ENCODE assay signal across 8 cellular contexts in the genomic region with DNA sequence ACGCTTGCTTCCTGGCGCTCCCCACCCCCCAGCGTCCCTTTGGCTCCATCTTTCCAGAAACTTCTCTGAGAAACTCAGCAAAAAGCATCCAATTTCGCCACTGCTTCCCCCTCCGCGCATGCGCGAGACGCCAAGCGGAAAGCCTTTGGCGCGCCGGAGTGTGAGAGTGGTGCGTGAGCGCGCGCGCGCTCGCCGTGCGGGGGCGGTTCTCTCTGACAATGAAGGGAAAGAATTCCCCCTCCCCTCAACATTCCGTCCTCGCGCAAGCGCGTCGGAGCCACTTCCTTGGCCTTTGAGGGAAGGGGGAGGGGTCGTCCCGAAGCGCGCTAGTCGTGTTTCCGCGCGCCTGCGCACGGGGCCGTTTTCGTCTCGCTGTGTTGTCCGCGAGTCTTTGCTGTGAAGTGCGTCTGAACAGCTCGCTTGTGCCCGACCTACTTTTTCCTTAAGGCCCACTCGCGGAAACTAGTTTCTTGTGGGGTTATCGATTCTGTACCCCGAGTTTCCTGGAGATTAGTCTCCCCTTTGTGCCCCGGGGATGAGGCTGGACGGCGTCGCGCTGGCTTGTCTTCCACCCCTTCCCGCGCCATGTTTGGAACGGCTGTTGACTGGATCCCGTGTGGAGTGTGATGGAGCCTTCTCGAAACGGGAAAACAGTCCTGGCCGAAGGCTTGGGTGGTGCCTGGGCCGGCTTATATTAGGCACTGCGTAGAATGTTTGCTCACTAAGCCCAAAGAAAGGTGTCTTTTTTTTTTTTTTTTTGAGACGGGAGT. TPM values are rescaled to one million over a fixed set of nuclear protein-coding genes. Genes with fewer than 3 reads are reported as not detected.
DNase-seq lines count a peak whose midpoint lies in the region; ATAC-seq and TF ChIP-seq lines count a peak whose summit lies in the region.

No MANE protein-coding gene starts in this region.

- H3K4me3 ChIP-seq in GM12875 (ENCODE audit: low read depth, low read length) (peak overlapping the region; percentile 83), heart left ventricle (peak overlapping the region; percentile 59 to 96 (median 74)), trophoblast cell (ENCODE audit: low read depth, low read length) (peak overlapping the region; percentile 75), tibial nerve (peak overlapping the region; percentile 73 to 93 (median 86))

- CTCF ChIA-PET in T-cell (lab: Charles Lee) = interaction anchor here in 1 of 2 donors (0.7 kb wide), 1 partner anchor 12 kb away, joined by 3 read pairs; a partner anchor contains a TSS

- peak overlapping the region; percentile 91 for H4K12ac ChIP-seq in trophoblast cell (ENCODE audit: low read depth, low read length)

- peak; percentile 97 to 99 for TF ChIP-seq EP300 in tibial nerve (IDR thresholded peaks at IDR 0.05)

- peaks cover 14% of the 10 kb centered on the region for H3K79me1 ChIP-seq in trophoblast cell (ENCODE audit: low read length)

- peak overlapping the region; percentile 86 for H3K4ac ChIP-seq in trophoblast cell (ENCODE audit: low read depth, low read length)

- 2 to 3% (median 2%) methylated on average over 63 to 66 of the region's 66 CpGs for WGBS in heart left ventricle, 4 donors
- WGBS in trophoblast cell (ENCODE audit: extremely low coverage, insufficient coverage, insufficient read length) = no CpG with 5 or more reads among the region's 66 CpGs
- WGBS in tibial nerve, 2 donors = 6% methylated on average over 44 to 57 of the region's 66 CpGs

- H3K4me1 ChIP-seq in heart left ventricle = peaks cover 0 to 42% (median 13%) of the 10 kb centered on the region in 12 donors
- H3K4me1 ChIP-seq in trophoblast cell (ENCODE audit: control insufficient read depth in 1 of 2, insufficient read depth in 2 of 2, low read length in 2 of 2) = peaks cover 3 to 5% of the 10 kb centered on the region in 2 experiments
- H3K4me1 ChIP-seq in tibial nerve = peaks cover 0 to 39% (median 14%) of the 10 kb centered on the region in 4 donors

- no peak overlapping the region for H2BK12ac ChIP-seq in trophoblast cell (ENCODE audit: low read length)

- no peaks in the 10 kb centered on the region for H3K9me3 Mint-ChIP-seq in T-cell

- no peaks in the 10 kb centered on the region for H3K9me3 ChIP-seq in heart left ventricle
- no peaks in the 10 kb centered on the region for H3K9me3 ChIP-seq in trophoblast cell (ENCODE audit: insufficient read depth, low read depth, low read length)
- H3K9me3 ChIP-seq in tibial nerve = no peaks in the 10 kb centered on the region

- no peaks in the 10 kb centered on the region for H3K27me3 Mint-ChIP-seq in T-cell

- POLR2A ChIA-PET in T-cell (lab: Charles Lee) = interaction anchor here (0.6 to 2.1 kb wide), 4 partner anchors 11 to 140 kb away, joined by 3 to 6 read pairs (median 4); a partner anchor contains a TSS

- peak overlapping the region; percentile 90 to 95 (median 92) for H3K4me3 Mint-ChIP-seq in T-cell

- H4K91ac ChIP-seq in trophoblast cell (ENCODE audit: low read depth, low read length) = peak overlapping the region; percentile 98

- DNase-seq in NCI-H146 treated with DMSO at 0.1 percent for 48 hours (lab: John Stamatoyannopoulos, UW; ENCODE audit: unreplicated experiment) (peak; percentile 91), T-cell (peak; percentile 95 to 99 (median 98)), amniotic epithelial cell (ENCODE audit: low read depth) (peak; percentile 99), heart left ventricle (peak; percentile 100), trophoblast cell (peak; percentile 100), tibial nerve (ENCODE audit: low spot score in 2 of 2) (peak; percentile 99)

- peak overlapping the region; percentile 95 for H2BK120ac ChIP-seq in trophoblast cell (ENCODE audit: insufficient read depth, low read length, poor library complexity)

- TF ChIP-seq CTCF in GM12875 (IDR thresholded peaks at IDR 0.05; ENCODE audit: borderline replicate concordance, insufficient read depth, low read depth, low read length) (no peak), heart left ventricle (IDR thresholded peaks at IDR 0.05) (peak in 1 of 12 donors; percentile 2), tibial nerve (IDR thresholded peaks at IDR 0.05) (peak in 1 of 5 experiments; percentile 31)

- intact Hi-C loops in heart left ventricle (cut with DNase I) = loop anchor here in 6 of 10 donors (1.0 to 10.0 kb wide), 4 partner anchors 11 to 139 kb away; a partner anchor contains a TSS

- H3K36me3 Mint-ChIP-seq in T-cell = peaks cover 4% of the 10 kb centered on the region

- H3K27ac ChIP-seq in heart left ventricle (peak overlapping the region; percentile 97 to 100 (median 100)), trophoblast cell (ENCODE audit: low read depth, low read length) (peak overlapping the region; percentile 99), tibial nerve (peak overlapping the region; percentile 99 to 100 (median 100))

- H3K4me1 Mint-ChIP-seq in T-cell = peaks cover 11 to 26% (median 22%) of the 10 kb centered on the region in 3 donors

- TF ChIP-seq POLR2A in heart left ventricle (IDR thresholded peaks at IDR 0.05) (peak in 1 of 2 donors; percentile 79), tibial nerve (IDR thresholded peaks at IDR 0.05) (peak; percentile 77 to 90)

- peak overlapping the region; percentile 81 for H2AFZ ChIP-seq in trophoblast cell (ENCODE audit: insufficient read depth, low read length, poor library complexity)

- H3K27me3 ChIP-seq in heart left ventricle (no peaks in the 10 kb centered on the region), trophoblast cell (ENCODE audit: insufficient read depth, low read length) (no peaks in the 10 kb centered on the region), tibial nerve (no peaks in the 10 kb centered on the region)

- H3K23ac ChIP-seq in trophoblast cell (ENCODE audit: low read length) = no peak overlapping the region

- peak overlapping the region; percentile 93 for H4K8ac ChIP-seq in trophoblast cell (ENCODE audit: low read depth, low read length)

- peak overlapping the region; percentile 92 for H2BK5ac ChIP-seq in trophoblast cell (ENCODE audit: low read depth, low read length, poor library complexity)

- H3K18ac ChIP-seq in trophoblast cell (ENCODE audit: low read length) = peak overlapping the region; percentile 90

- peak overlapping the region; percentile 88 for H3K9ac ChIP-seq in trophoblast cell (ENCODE audit: low read length)

- no peaks in the 10 kb centered on the region for H3K36me3 ChIP-seq in heart left ventricle
- H3K36me3 ChIP-seq in trophoblast cell (ENCODE audit: control insufficient read depth in 1 of 2, insufficient read depth in 2 of 2, low read length in 2 of 2) = no peaks in the 10 kb centered on the region
- no peaks in the 10 kb centered on the region for H3K36me3 ChIP-seq in tibial nerve

- peak overlapping the region; percentile 91 for H3K4me2 ChIP-seq in trophoblast cell (ENCODE audit: low read length)

- H3K27ac Mint-ChIP-seq in T-cell = peak overlapping the region; percentile 97

- H2AK5ac ChIP-seq in trophoblast cell (ENCODE audit: low read length) = peak overlapping the region; percentile 25

- ATAC-seq in HG02840 (IDR thresholded peaks at IDR 0.05; ENCODE audit: low FRiP score, unreplicated experiment) = peak; percentile 52
- ATAC-seq in T-cell (replicated peaks in 1 of 4) = peak; percentile 57 to 76 (median 70)
- peak; percentile 88 to 93 (median 92) for ATAC-seq in heart left ventricle

- peak overlapping the region; percentile 98 for H3K14ac ChIP-seq in trophoblast cell (ENCODE audit: low read length)

- H3K79me2 ChIP-seq in trophoblast cell (ENCODE audit: control insufficient read depth, insufficient read depth, low read length, poor library complexity) = peaks cover 10% of the 10 kb centered on the region

RNA-seq across cellular contexts. Expression of a gene that starts 11.6 kb away (rescaled TPM):
- 10 to 100 TPM; 69.9 to 81.1 (median 72.1) TPM for total RNA-seq in T-cell
- total RNA-seq in heart left ventricle = 10 to 100 TPM; 18.3 to 41.5 (median 31.3) TPM
- polyA plus RNA-seq in heart left ventricle = 10 to 100 TPM; 11.0 to 20.2 TPM
- polyA plus RNA-seq in trophoblast cell (2013) = 21.2 and 21.4 TPM in 2 replicates
- total RNA-seq in tibial nerve = 10 to 100 TPM; 67.9 to 87.0 (median 77.8) TPM

RNA-seq across cellular contexts. Expression of a gene that starts 28.5 kb away (rescaled TPM):
- total RNA-seq in T-cell = 1 to 10 TPM in 3 of 5 donors, under 1 TPM in 2; 0.68 to 1.3 (median 1.1) TPM
- total RNA-seq in heart left ventricle = 1 to 10 TPM; 2.0 to 7.5 (median 3.8) TPM
- 1 to 10 TPM; 6.6 to 9.8 TPM for polyA plus RNA-seq in heart left ventricle
- polyA plus RNA-seq in trophoblast cell (2013) = 2.1 TPM in 2 replicates
- 1 to 10 TPM; 1.1 to 2.5 (median 1.4) TPM for total RNA-seq in tibial nerve

Comparison
In these comparisons a context has a peak if more than half of its experiments do, and no peak if none do; other contexts are left out.
1. Peak in every context shown above with its lines: DNase-seq, ATAC-seq, H3K4me3 ChIP-seq and H3K27ac ChIP-seq.